Comparison of ENCODE assay signal across 9 cellular contexts in genomic region chr17:2776589-2777241, GRCh38. TPM values are rescaled to one million over a fixed set of nuclear protein-coding genes. Genes with fewer than 3 reads are reported as not detected.
DNase-seq lines count a peak whose midpoint lies in the region; TF ChIP-seq lines count a peak whose summit lies in the region.
"Had no signal": no experiment of that assay in that cellular context is flagged by ENCODE, and none has a peak within 500 bp of the region (broad histone marks: within the 10 kb centered on the region; RNA-seq: fewer than 3 reads in every experiment).

No MANE protein-coding gene starts in this region.

- no peaks in the 10 kb centered on the region for H3K36me3 ChIP-seq in neural progenitor cell

- peak overlapping the region; percentile 98 for H2AFZ ChIP-seq in neural progenitor cell (replicated peaks)

- H3K79me2 ChIP-seq in neural progenitor cell (ENCODE audit: low read depth) = no peaks in the 10 kb centered on the region

- H3K4me3 ChIP-seq in dorsolateral prefrontal cortex (peak overlapping the region in 58 of 59 donors; percentile 25 to 71 (median 57)), neural progenitor cell (peak overlapping the region; percentile 77)
- H3K4me3 ChIP-seq: SK-N-MC had no signal

- peak overlapping the region; percentile 87 for H3K4me2 ChIP-seq in neural progenitor cell

- no peak overlapping the region for H3K27ac Mint-ChIP-seq in neural progenitor cell
- no peak overlapping the region for H3K27ac Mint-ChIP-seq in activated T-helper 1 cell treated with anti-CD3 and anti-CD28 coated beads, Interleukin-12 subunit alpha, Interleukin-12 subunit beta, Interleukin-2, Interleukin-4 antibody, amounts not matched to agents 30 ng/mL and 10 ng/mL and 1 ng/mL, durations not matched to agents 14 hours and 24 hours and 36 hours

- intact Hi-C loops in dorsolateral prefrontal cortex (cut with DNase I) = no loop called here
- intact Hi-C loops in activated T-helper 1 cell treated with anti-CD3 and anti-CD28 coated beads, Interleukin-12 subunit alpha, Interleukin-12 subunit beta, Interleukin-2, Interleukin-4 antibody, amounts not matched to agents 30 ng/mL and 10 ng/mL and 1 ng/mL, durations not matched to agents 14 hours and 24 hours and 36 hours (cut with micrococcal nuclease) = no loop called here

- no peaks in the 10 kb centered on the region for H3K9me3 Mint-ChIP-seq in neural progenitor cell
- no peaks in the 10 kb centered on the region for H3K9me3 Mint-ChIP-seq in activated T-helper 1 cell treated with anti-CD3 and anti-CD28 coated beads, Interleukin-12 subunit alpha, Interleukin-12 subunit beta, Interleukin-2, Interleukin-4 antibody, amounts not matched to agents 30 ng/mL and 10 ng/mL and 1 ng/mL, durations not matched to agents 14 hours and 24 hours and 36 hours

- H3K27me3 Mint-ChIP-seq in neural progenitor cell (ENCODE audit: insufficient read depth, low read depth) = peaks cover 48% of the 10 kb centered on the region
- peaks cover 46% of the 10 kb centered on the region for H3K27me3 Mint-ChIP-seq in activated T-helper 1 cell treated with anti-CD3 and anti-CD28 coated beads, Interleukin-12 subunit alpha, Interleukin-12 subunit beta, Interleukin-2, Interleukin-4 antibody, amounts not matched to agents 30 ng/mL and 10 ng/mL and 1 ng/mL, durations not matched to agents 14 hours and 24 hours and 36 hours (ENCODE audit: insufficient read depth)

- H3K4me1 ChIP-seq in neural progenitor cell = peaks cover 9% of the 10 kb centered on the region

- no peaks in the 10 kb centered on the region for H3K36me3 Mint-ChIP-seq in neural progenitor cell
- H3K36me3 Mint-ChIP-seq in activated T-helper 1 cell treated with anti-CD3 and anti-CD28 coated beads, Interleukin-12 subunit alpha, Interleukin-12 subunit beta, Interleukin-2, Interleukin-4 antibody, amounts not matched to agents 30 ng/mL and 10 ng/mL and 1 ng/mL, durations not matched to agents 14 hours and 24 hours and 36 hours (ENCODE audit: low read depth) = no peaks in the 10 kb centered on the region

- peaks cover 21% of the 10 kb centered on the region for H3F3A ChIP-seq in neural progenitor cell (ENCODE audit: low read depth)

- no peaks in the 10 kb centered on the region for H4K20me1 ChIP-seq in neural progenitor cell (ENCODE audit: low read depth)

- peak; percentile 50 for DNase-seq in ELF-1 (ENCODE audit: low read depth, low spot score)
- DNase-seq in NCI-H2171 treated with DMSO at 0.1 percent for 48 hours (lab: John Stamatoyannopoulos, UW) = peak; percentile 83
- peak in 2 of 10 donors; percentile 32 to 69 for DNase-seq in dorsolateral prefrontal cortex
- peak; percentile 85 for DNase-seq in neural progenitor cell (ENCODE audit: low spot score)
- no peak for DNase-seq in GDM1 (lab: John Stamatoyannopoulos, UW)
- no peak for DNase-seq in activated CD4-positive, CD25-positive, alpha-beta regulatory T cell (lab: John Stamatoyannopoulos, UW)
- DNase-seq in activated T-helper 1 cell treated with anti-CD3 and anti-CD28 coated beads, Interleukin-12 subunit alpha, Interleukin-12 subunit beta, Interleukin-2, Interleukin-4 antibody, amounts not matched to agents 30 ng/mL and 10 ng/mL and 1 ng/mL, durations not matched to agents 14 hours and 24 hours and 36 hours (ENCODE audit: low spot score) = no peak
- no peak for DNase-seq in NCI-H2107 (lab: John Stamatoyannopoulos, UW)

- TF ChIP-seq CTCF in dorsolateral prefrontal cortex (IDR thresholded peaks at IDR 0.05 in 54 of 56, conservative IDR thresholded peaks at IDR 0.05 in 2 of 56; ENCODE audit: low read depth in 1 of 56, partially characterized antibody in 56 of 56) (no peak), neural progenitor cell (IDR thresholded peaks at IDR 0.05) (no peak)

- H3K27me3 ChIP-seq in dorsolateral prefrontal cortex = peaks cover 0 to 22% (median 8%) of the 10 kb centered on the region in 45 donors
- peaks cover 24% of the 10 kb centered on the region for H3K27me3 ChIP-seq in neural progenitor cell

- H3K4me1 Mint-ChIP-seq in neural progenitor cell = peaks cover 7% of the 10 kb centered on the region
- no peaks in the 10 kb centered on the region for H3K4me1 Mint-ChIP-seq in activated T-helper 1 cell treated with anti-CD3 and anti-CD28 coated beads, Interleukin-12 subunit alpha, Interleukin-12 subunit beta, Interleukin-2, Interleukin-4 antibody, amounts not matched to agents 30 ng/mL and 10 ng/mL and 1 ng/mL, durations not matched to agents 14 hours and 24 hours and 36 hours (ENCODE audit: low read depth)

- H3K27ac ChIP-seq in dorsolateral prefrontal cortex (peak overlapping the region in 39 of 59 donors; percentile 10 to 88 (median 43)), neural progenitor cell (no peak overlapping the region)
- H3K27ac ChIP-seq: SK-N-MC had no signal

- H3K4me3 Mint-ChIP-seq in neural progenitor cell = peak overlapping the region; percentile 86
- H3K4me3 Mint-ChIP-seq in activated T-helper 1 cell treated with anti-CD3 and anti-CD28 coated beads, Interleukin-12 subunit alpha, Interleukin-12 subunit beta, Interleukin-2, Interleukin-4 antibody, amounts not matched to agents 30 ng/mL and 10 ng/mL and 1 ng/mL, durations not matched to agents 14 hours and 24 hours and 36 hours = no peak overlapping the region

- H3K9me3 ChIP-seq in neural progenitor cell (ENCODE audit: low read depth) = no peaks in the 10 kb centered on the region

- no peak overlapping the region for H3K9ac ChIP-seq in neural progenitor cell

RNA-seq across cellular contexts. Expression of gene RAP1GAP2, which starts 19.5 kb away (rescaled TPM):
- 100 to 1,000 TPM in 98 of 120 experiments, 10 to 100 TPM in 22; 46.2 to 205 (median 124) TPM for total RNA-seq in dorsolateral prefrontal cortex
- total RNA-seq in neural progenitor cell (ENCODE audit: low replicate concordance) = 3.8 and 4.1 TPM in 2 replicates
- 0.20 and 0.34 TPM in 2 replicates for total RNA-seq in activated T-helper 1 cell treated with anti-CD3 and anti-CD28 coated beads, Interleukin-12 subunit alpha, Interleukin-12 subunit beta, Interleukin-2, Interleukin-4 antibody, amounts not matched to agents 30 ng/mL and 10 ng/mL and 1 ng/mL, durations not matched to agents 14 hours and 24 hours and 36 hours

RNA-seq across cellular contexts. Expression of gene CCDC92B, which starts 27.3 kb away (rescaled TPM):
- 10 to 100 TPM in 119 of 120 experiments, 1 to 10 TPM in 1; 6.9 to 29.3 (median 18.3) TPM for total RNA-seq in dorsolateral prefrontal cortex
- 0.17 and 0.77 TPM in 2 replicates for total RNA-seq in neural progenitor cell (ENCODE audit: low replicate concordance)
- 0.23 TPM in 1 of 2 replicates, not detected in the other for total RNA-seq in activated T-helper 1 cell treated with anti-CD3 and anti-CD28 coated beads, Interleukin-12 subunit alpha, Interleukin-12 subunit beta, Interleukin-2, Interleukin-4 antibody, amounts not matched to agents 30 ng/mL and 10 ng/mL and 1 ng/mL, durations not matched to agents 14 hours and 24 hours and 36 hours

Comparison
In these comparisons a context has a peak if more than half of its experiments do, and no peak if none do; other contexts are left out.
1. DNase-seq: peak in ELF-1 (single experiment), NCI-H2171 treated with DMSO at 0.1 percent for 48 hours (single experiment) and neural progenitor cell (single experiment); none in GDM1 (single experiment), activated CD4-positive, CD25-positive, alpha-beta regulatory T cell (0 of 4), activated T-helper 1 cell treated with anti-CD3 and anti-CD28 coated beads, Interleukin-12 subunit alpha, Interleukin-12 subunit beta, Interleukin-2, Interleukin-4 antibody, amounts not matched to agents 30 ng/mL and 10 ng/mL and 1 ng/mL, durations not matched to agents 14 hours and 24 hours and 36 hours (single experiment) and NCI-H2107 (single experiment).